Comparison of ENCODE assay signal across 19 cellular contexts in the genomic region with DNA sequence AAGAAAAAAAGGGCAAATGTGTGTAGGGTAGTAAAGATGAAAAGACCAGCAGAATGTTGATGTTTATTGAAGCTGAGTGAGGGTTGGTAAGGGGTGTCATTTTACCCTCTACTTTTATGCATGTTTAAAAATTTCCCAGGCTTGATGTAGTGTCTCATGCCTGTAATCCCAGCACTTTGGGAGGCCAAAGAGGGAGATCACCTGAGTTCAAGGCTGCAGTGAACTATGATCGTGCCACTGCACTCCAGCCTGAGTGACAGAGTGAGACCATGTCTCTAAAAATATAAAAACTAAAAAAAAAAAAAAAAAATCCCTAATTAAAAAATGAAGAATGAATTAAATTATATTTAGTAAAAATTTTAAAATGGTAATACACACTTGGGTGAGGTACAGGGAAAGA. TPM values are rescaled to one million over a fixed set of nuclear protein-coding genes. Genes with fewer than 3 reads are reported as not detected.
DNase-seq lines count a peak whose midpoint lies in the region; ATAC-seq, FAIRE-seq and TF ChIP-seq lines count a peak whose summit lies in the region.
"Had no signal": no experiment of that assay in that cellular context is flagged by ENCODE, and none has a peak within 500 bp of the region (broad histone marks: within the 10 kb centered on the region; RNA-seq: fewer than 3 reads in every experiment).

No MANE protein-coding gene starts in this region.

- no peak overlapping the region for H3K4me2 ChIP-seq in mesendoderm (ENCODE audit: low read length)
- H3K4me2 ChIP-seq: BLaER1 had no signal

- H3K27ac ChIP-seq in mesendoderm (ENCODE audit: low read depth, low read length), result no peak overlapping the region
- H3K27ac ChIP-seq in CD8-positive, alpha-beta T cell (ENCODE audit: low read depth, low read length), result no peak overlapping the region
- H3K27ac ChIP-seq: BLaER1 had no signal

- no peaks in the 10 kb centered on the region for H3K27me3 Mint-ChIP-seq in natural killer cell (ENCODE audit: low read depth in 2 of 2)
- H3K27me3 Mint-ChIP-seq in natural killer cell treated with Interleukin-12 subunit alpha and Interleukin-12 subunit beta and Interleukin-15 and Interleukin-18, amount 100 ng/mL, for 72 hours, result no peaks in the 10 kb centered on the region
- H3K27me3 Mint-ChIP-seq in CD8-positive, alpha-beta T cell (ENCODE audit: low read depth), result no peaks in the 10 kb centered on the region
- H3K27me3 Mint-ChIP-seq: CD8-positive, alpha-beta memory T cell had no signal

- peaks cover 49 to 60% of the 10 kb centered on the region in 2 donors for H3K4me1 Mint-ChIP-seq in natural killer cell
- peaks cover 29 to 45% of the 10 kb centered on the region in 2 donors for H3K4me1 Mint-ChIP-seq in natural killer cell treated with Interleukin-12 subunit alpha and Interleukin-12 subunit beta and Interleukin-15 and Interleukin-18, amount 100 ng/mL, for 72 hours (ENCODE audit: low read depth in 2 of 2)
- H3K4me1 Mint-ChIP-seq in CD8-positive, alpha-beta T cell (ENCODE audit: low read depth), result peaks cover 56% of the 10 kb centered on the region

- peak overlapping the region; percentile 38 to 75 for H3K27ac Mint-ChIP-seq in natural killer cell
- no peak overlapping the region for H3K27ac Mint-ChIP-seq in natural killer cell treated with Interleukin-12 subunit alpha and Interleukin-12 subunit beta and Interleukin-15 and Interleukin-18, amount 100 ng/mL, for 72 hours
- H3K27ac Mint-ChIP-seq in CD8-positive, alpha-beta T cell, result no peak overlapping the region

- no peak overlapping the region for H2BK15ac ChIP-seq in mesendoderm (replicated peaks; ENCODE audit: low read depth)

- H3K18ac ChIP-seq in mesendoderm (ENCODE audit: low read length), result peak overlapping the region; percentile 39

- H3K56ac ChIP-seq in mesendoderm (ENCODE audit: low read length), result no peak overlapping the region

- CTCF ChIA-PET in CD8-positive, alpha-beta T cell (lab: Charles Lee), result interaction anchor here (1.0 kb wide), 1 partner anchor 99 kb away, joined by 3 read pairs; no protein-coding TSS in a partner anchor

- H3K27me3 ChIP-seq in mesendoderm (ENCODE audit: insufficient read depth, low read length, poor library complexity), result no peaks in the 10 kb centered on the region
- H3K27me3 ChIP-seq in CD8-positive, alpha-beta T cell (ENCODE audit: insufficient read depth, low read length), result no peaks in the 10 kb centered on the region
- H3K27me3 ChIP-seq: BLaER1 had no signal

- H2BK5ac ChIP-seq in mesendoderm (ENCODE audit: low read length), result no peak overlapping the region

- no peak overlapping the region for H4K8ac ChIP-seq in mesendoderm (ENCODE audit: low read depth, low read length)

- no peak overlapping the region for H3K4ac ChIP-seq in mesendoderm (ENCODE audit: low read depth, low read length)

- no CpG with 5 or more reads among the region's 1 CpG for WGBS in mesendoderm (ENCODE audit: extremely low coverage, insufficient coverage, low lambda C conversion rate)

- no peaks in the 10 kb centered on the region for H3K9me3 Mint-ChIP-seq in natural killer cell
- no peaks in the 10 kb centered on the region for H3K9me3 Mint-ChIP-seq in natural killer cell treated with Interleukin-12 subunit alpha and Interleukin-12 subunit beta and Interleukin-15 and Interleukin-18, amount 100 ng/mL, for 72 hours
- no peaks in the 10 kb centered on the region for H3K9me3 Mint-ChIP-seq in CD8-positive, alpha-beta T cell
- H3K9me3 Mint-ChIP-seq: CD14-positive monocyte; CD8-positive, alpha-beta memory T cell had no signal

- H3K23ac ChIP-seq in mesendoderm (ENCODE audit: low read length), result no peak overlapping the region

- no peak overlapping the region for H2BK120ac ChIP-seq in mesendoderm (ENCODE audit: low read depth, low read length)

- DNase-seq in natural killer cell, result no peak
- no peak for DNase-seq in natural killer cell treated with Interleukin-12 subunit alpha and Interleukin-12 subunit beta and Interleukin-15 and Interleukin-18, amount 100 ng/mL, for 72 hours (ENCODE audit: low spot score)
- no peak for DNase-seq in mesendoderm
- no peak for DNase-seq in CD8-positive, alpha-beta T cell
- DNase-seq in NCI-H1417 (lab: John Stamatoyannopoulos, UW), result no peak
- DNase-seq in H4 (ENCODE audit: low spot score), result no peak
- DNase-seq: 8988T; CD8-positive, alpha-beta memory T cell; COR-L47; DMS 273 treated with DMSO at 0.1 percent for 48 hours; DMS53; DND-41; EL had no signal

- intact Hi-C loops in natural killer cell (cut with micrococcal nuclease), result no loop called here
- intact Hi-C loops in CD8-positive, alpha-beta T cell (cut with DNase I, micrococcal nuclease), result no loop called here

- peak; percentile 46 for FAIRE-seq in endometrium (lab: Jason Lieb, UNC)
- FAIRE-seq: GM12878, H1 had no signal

- no peaks in the 10 kb centered on the region for H3K9me3 ChIP-seq in CD8-positive, alpha-beta T cell (ENCODE audit: low read length)
- H3K9me3 ChIP-seq: BLaER1, HAP-1 had no signal

- no peaks in the 10 kb centered on the region for H3K79me2 ChIP-seq in mesendoderm (ENCODE audit: control insufficient read depth, insufficient read depth, low read length)

- H3K36me3 Mint-ChIP-seq in natural killer cell, result peaks cover 23% of the 10 kb centered on the region
- peaks cover 37% of the 10 kb centered on the region for H3K36me3 Mint-ChIP-seq in natural killer cell treated with Interleukin-12 subunit alpha and Interleukin-12 subunit beta and Interleukin-15 and Interleukin-18, amount 100 ng/mL, for 72 hours
- H3K36me3 Mint-ChIP-seq in CD8-positive, alpha-beta T cell, result peaks cover 70% of the 10 kb centered on the region

- H2AK5ac ChIP-seq in mesendoderm (ENCODE audit: low read length), result no peak overlapping the region

- peaks cover 2% of the 10 kb centered on the region for H3K79me1 ChIP-seq in mesendoderm (ENCODE audit: low read length)

- H3K4me3 Mint-ChIP-seq in natural killer cell, result no peak overlapping the region
- no peak overlapping the region for H3K4me3 Mint-ChIP-seq in natural killer cell treated with Interleukin-12 subunit alpha and Interleukin-12 subunit beta and Interleukin-15 and Interleukin-18, amount 100 ng/mL, for 72 hours
- H3K4me3 Mint-ChIP-seq in CD8-positive, alpha-beta T cell, result no peak overlapping the region
- H3K4me3 Mint-ChIP-seq: CD14-positive monocyte had no signal

- ATAC-seq in natural killer cell, result no peak
- ATAC-seq in natural killer cell treated with Interleukin-12 subunit alpha and Interleukin-12 subunit beta and Interleukin-15 and Interleukin-18, amount 100 ng/mL, for 72 hours, result no peak
- ATAC-seq in CD8-positive, alpha-beta T cell, result no peak
- ATAC-seq: GM12878 had no signal

- POLR2A ChIA-PET in CD8-positive, alpha-beta T cell (lab: Charles Lee), result no interaction called here

- no peak overlapping the region for H3K9ac ChIP-seq in mesendoderm (ENCODE audit: low read length)
- H3K9ac ChIP-seq: BLaER1 had no signal

- no peak for TF ChIP-seq CTCF in natural killer cell (IDR thresholded peaks at IDR 0.05)
- no peak for TF ChIP-seq CTCF in CD8-positive, alpha-beta T cell (IDR thresholded peaks at IDR 0.05)

- peaks cover 2% of the 10 kb centered on the region for H3K4me1 ChIP-seq in mesendoderm (ENCODE audit: control insufficient read depth, low read depth, low read length)
- H3K4me1 ChIP-seq in CD8-positive, alpha-beta T cell (ENCODE audit: insufficient read depth, low read length), result peaks cover 12% of the 10 kb centered on the region

- H4K5ac ChIP-seq in mesendoderm (ENCODE audit: low read length), result no peak overlapping the region

- H3K4me3 ChIP-seq in mesendoderm (ENCODE audit: low read length), result no peak overlapping the region
- H3K4me3 ChIP-seq in CD8-positive, alpha-beta T cell (ENCODE audit: low read depth, low read length), result no peak overlapping the region
- H3K4me3 ChIP-seq: BLaER1, GM12878, HAP-1 had no signal

- H3K36me3 ChIP-seq in mesendoderm (ENCODE audit: control insufficient read depth, insufficient read depth, low read length), result no peaks in the 10 kb centered on the region
- peaks cover 21% of the 10 kb centered on the region for H3K36me3 ChIP-seq in CD8-positive, alpha-beta T cell (ENCODE audit: insufficient read depth, low read length)

RNA-seq across cellular contexts. Expression of gene SEL1L, which starts 8.5 kb away (rescaled TPM):
- 10 to 100 TPM; 55.0 to 93.0 (median 77.0) TPM for total RNA-seq in natural killer cell
- 100 to 1,000 TPM in 1 of 2 donors, 10 to 100 TPM in 1; 54.9 to 113 TPM for total RNA-seq in natural killer cell treated with Interleukin-12 subunit alpha and Interleukin-12 subunit beta and Interleukin-15 and Interleukin-18, amount 100 ng/mL, for 72 hours
- polyA plus RNA-seq in mesendoderm (2013, experiment 1 of 2), result 12.1 TPM
- 11.6 TPM for polyA plus RNA-seq in mesendoderm (2013, experiment 2 of 2)
- total RNA-seq in CD8-positive, alpha-beta T cell, result 10 to 100 TPM; 41.2 to 46.5 TPM
- 36.3 and 47.1 TPM in 2 replicates for total RNA-seq in H4 (2014; rRNA removed; shearing (Covaris generic))

Comparison
In these comparisons a context has a peak if more than half of its experiments do, and no peak if none do; other contexts are left out.
1. H3K27ac Mint-ChIP-seq: peak in natural killer cell (2 of 2); none in natural killer cell treated with Interleukin-12 subunit alpha and Interleukin-12 subunit beta and Interleukin-15 and Interleukin-18, amount 100 ng/mL, for 72 hours (0 of 2) and CD8-positive, alpha-beta T cell (single experiment).